1 cellular context compared by ENCODE assay signal in genomic region chr14:24334431-24335271, GRCh38.
TF ChIP-seq lines count a peak whose summit lies in the region.

Gene ADCY4, minus strand, starts transcription at chr14:24335071. Its CDS starts 419 bp downstream, at chr14:24334652.

TF ChIP-seq in SK-N-SH treated with all-trans-retinoic acid at 6 μM for 48 hours, 23 proteins besides CTCF, POLR2A, EP300 and RAD21 (continued from another document):
- TF ChIP-seq POU6F1 (CRISPR knock-in tag; IDR thresholded peaks at IDR 0.05; ENCODE audit: borderline replicate concordance, low read depth), result no peak
- no peak for TF ChIP-seq CSRNP3 (CRISPR knock-in tag; IDR thresholded peaks at IDR 0.05)
- TF ChIP-seq ISL1 (CRISPR knock-in tag; IDR thresholded peaks at IDR 0.05), result no peak
